ENCODE assay signal across 27 cellular contexts in genomic region chr4:96473246-96473645, GRCh38.
DNase-seq lines count a peak whose midpoint lies in the region; ATAC-seq, FAIRE-seq and TF ChIP-seq lines count a peak whose summit lies in the region.
"Had no signal": no experiment of that assay in that cellular context is flagged by ENCODE, and none has a peak within 500 bp of the region (broad histone marks: within the 10 kb centered on the region; RNA-seq: fewer than 3 reads in every experiment).

No MANE protein-coding gene starts in this region.

- no peak for ATAC-seq in K562
- no peak for ATAC-seq in GM18520 (IDR thresholded peaks at IDR 0.05; ENCODE audit: unreplicated experiment)
- no peak for ATAC-seq in HG03571 (IDR thresholded peaks at IDR 0.05; ENCODE audit: unreplicated experiment)
- ATAC-seq: CD8-positive, alpha-beta T cell had no signal

- H3K27me3 Mint-ChIP-seq in nephron progenitor cell (ENCODE audit: low read depth, poor library complexity), result no peaks in the 10 kb centered on the region
- H3K27me3 Mint-ChIP-seq: B cell had no signal

- no peaks in the 10 kb centered on the region; a peak in 1 of 5 replicates for H3K4me1 ChIP-seq in K562 (replicated peaks in 1 of 2; ENCODE audit: control insufficient read depth in 2 of 2, insufficient read depth in 2 of 2, low read length in 2 of 2)

- no peaks in the 10 kb centered on the region for H3K79me2 ChIP-seq in K562 (ENCODE audit: control insufficient read depth, insufficient read depth, low read length)

- no peaks in the 10 kb centered on the region for H3K9me1 ChIP-seq in K562 (ENCODE audit: control insufficient read depth, insufficient read depth, low read length)

- peak overlapping the region; percentile 36; the same call in 1 of the 3 replicates for H3K27ac ChIP-seq in K562 (ENCODE audit: extremely low read depth, low read depth, low read length)
- H3K27ac ChIP-seq: 22Rv1, C4-2B, HL-60, SK-N-MC had no signal

- peaks cover 49% of the 10 kb centered on the region for H3K9me3 Mint-ChIP-seq in nephron progenitor cell

- TF ChIP-seq RAD21 in K562 (CRISPR knock-in tag; conservative IDR thresholded peaks at IDR 0.05 in 1 of 2, IDR thresholded peaks at IDR 0.05 in 1 of 2), result no peak

- H3K36me3 ChIP-seq in K562 (ENCODE audit: control insufficient read depth, insufficient read depth, low read length), result no peaks in the 10 kb centered on the region

- TF ChIP-seq POLR2A in K562 (conservative IDR thresholded peaks at IDR 0.05), result no peak

- H3K4me3 ChIP-seq in K562, result no peak overlapping the region
- H3K4me3 ChIP-seq: SK-N-MC had no signal

- CTCF ChIA-PET in K562 (lab: Yijun Ruan, JAX; ENCODE audit: low intra/inter-chr PET ratio), result no interaction called here

- no peaks in the 10 kb centered on the region for H3K27me3 ChIP-seq in K562 (ENCODE audit: control insufficient read depth in 2 of 2, insufficient read depth in 2 of 2, low read length in 2 of 2)

- TF ChIP-seq EP300 in K562 (IDR thresholded peaks at IDR 0.05; ENCODE audit: low read length), result no peak

- H3K9ac ChIP-seq in K562 (ENCODE audit: insufficient read depth in 1 of 2, low read depth in 2 of 2, low read length in 2 of 2), result no peak overlapping the region

- peaks cover 18% of the 10 kb centered on the region for H3K36me3 Mint-ChIP-seq in nephron progenitor cell (ENCODE audit: low read depth)
- H3K36me3 Mint-ChIP-seq: CD8-positive, alpha-beta T cell had no signal

- WGBS in K562 (ENCODE audit: insufficient coverage, low coverage, missing lambda C conversion rate), result 0% methylated on average over 1 of the region's 1 CpG

- TF ChIP-seq CTCF in K562 (IDR thresholded peaks at IDR 0.05 in 2 of 3, conservative IDR thresholded peaks at IDR 0.05 in 1 of 3; ENCODE audit: insufficient read depth in 2 of 3, low read depth in 1 of 3, low read length in 3 of 3) (no peak), nephron progenitor cell (IDR thresholded peaks at IDR 0.05) (no peak)

- no TSS peak for BruUV-seq in K562 (replicated peaks; lab: Mats Ljungman, UMichigan)

- in situ Hi-C loops in K562 (cut with MboI), result no loop called here

- no peak overlapping the region for H3K4me2 ChIP-seq in K562 (ENCODE audit: insufficient read depth, low read length)

- peaks cover 28% of the 10 kb centered on the region for H3K4me1 Mint-ChIP-seq in nephron progenitor cell
- H3K4me1 Mint-ChIP-seq: B cell had no signal

- H2AFZ ChIP-seq in K562 (ENCODE audit: low read depth, low read length), result no peak overlapping the region

- FAIRE-seq in K562 (lab: Jason Lieb, UNC), result no peak
- FAIRE-seq: RCC 7860 had no signal

- no peaks in the 10 kb centered on the region for H3K9me3 ChIP-seq in K562 (replicated peaks; ENCODE audit: control insufficient read depth, insufficient read depth, low read depth, low read length)

- intact Hi-C loops in K562 (cut with micrococcal nuclease), result no loop called here

- no peak overlapping the region for H3K4me3 Mint-ChIP-seq in nephron progenitor cell
- H3K4me3 Mint-ChIP-seq: B cell; CD8-positive, alpha-beta T cell; H9; HFFc6 had no signal

- H4K20me1 ChIP-seq in K562 (replicated peaks; ENCODE audit: control insufficient read depth, insufficient read depth, low read length), result no peaks in the 10 kb centered on the region

- POLR2A ChIA-PET in K562 (lab: Yijun Ruan, JAX), result no interaction called here

- H3K27ac Mint-ChIP-seq in nephron progenitor cell, result peak overlapping the region; percentile 78
- H3K27ac Mint-ChIP-seq: B cell; CD8-positive, alpha-beta T cell; HFFc6 had no signal

- peak; percentile 10 for DNase-seq in DMS53 (lab: John Stamatoyannopoulos, UW)
- no peak for DNase-seq in DMS53 treated with DMSO at 0.1 percent for 48 hours (lab: John Stamatoyannopoulos, UW; ENCODE audit: unreplicated experiment)
- DNase-seq in LHCN-M2 (ENCODE audit: low read depth), result peak; percentile 36
- DNase-seq in K562 (ENCODE audit: extremely low read depth in 1 of 4, low spot score in 3 of 4), result peak in 1 of 4 experiments; percentile 4
- no peak for DNase-seq in nephron progenitor cell
- DNase-seq in HT-29 (ENCODE audit: low spot score), result no peak
- DNase-seq: CD8-positive, alpha-beta T cell; DMS153; H9; HFFc6; Kasumi-1; MV-4-11; NCI-H1105; NCI-H1436 treated with DMSO at 0.1 percent for 48 hours; NCI-H187 treated with DMSO at 0.1 percent for 48 hours; NCI-H2107; NCI-H510A; NCI-H69; SIG-M5 had no signal

TF ChIP-seq in K562, 482 proteins besides CTCF, POLR2A, EP300 and RAD21 (continues in another document):
- TF ChIP-seq PHF8 (IDR thresholded peaks at IDR 0.05; ENCODE audit: borderline replicate concordance, low read length) (no peak), HMGN3 (IDR thresholded peaks at IDR 0.05; ENCODE audit: borderline replicate concordance, extremely low read depth, insufficient read length, low read depth, low read length) (no peak), NFE2 (IDR thresholded peaks at IDR 0.05; ENCODE audit: low read depth) (0 out of 2 replicates have a peak, but pooled peaks have one; percentile 27), JUND (IDR thresholded peaks at IDR 0.05; ENCODE audit: borderline replicate concordance, low read depth, low read length) (no peak), JUND (tag; IDR thresholded peaks at IDR 0.05; ENCODE audit: borderline replicate concordance, low read depth, low read length) (no peak), POLR2H (tag; IDR thresholded peaks at IDR 0.05; ENCODE audit: low read depth) (no peak), BMI1 (IDR thresholded peaks at IDR 0.05; ENCODE audit: low read length) (no peak), TCF3 (CRISPR knock-in tag; IDR thresholded peaks at IDR 0.05) (0 out of 2 replicates have a peak, but pooled peaks have one; percentile 11), MAFG (tag; conservative IDR thresholded peaks at IDR 0.05) (peak; percentile 32; the same call in 1 of the 2 replicates), ZNF184 (CRISPR knock-in tag; IDR thresholded peaks at IDR 0.05) (no peak), DMBX1 (CRISPR knock-in tag; IDR thresholded peaks at IDR 0.05; ENCODE audit: borderline replicate concordance) (no peak), CEBPZ (IDR thresholded peaks at IDR 0.05; ENCODE audit: borderline replicate concordance, low read depth, low read length) (no peak), JUN (IDR thresholded peaks at IDR 0.05; ENCODE audit: borderline replicate concordance, low read depth, low read length) (no peak), JUN (CRISPR knock-in tag; IDR thresholded peaks at IDR 0.05; ENCODE audit: borderline replicate concordance) (no peak), ZNF277 (CRISPR knock-in tag; IDR thresholded peaks at IDR 0.05; ENCODE audit: borderline replicate concordance) (no peak), ZNF444 (CRISPR knock-in tag; IDR thresholded peaks at IDR 0.05) (no peak), CEBPG (CRISPR knock-in tag; IDR thresholded peaks at IDR 0.05) (peak; percentile 33; the same call in 1 of the 2 replicates), CEBPG (tag; conservative IDR thresholded peaks at IDR 0.05 in 1 of 2, IDR thresholded peaks at IDR 0.05 in 1 of 2) (no peak), ZNF408 (CRISPR knock-in tag; IDR thresholded peaks at IDR 0.05; ENCODE audit: low read depth) (no peak), SLC30A9 (CRISPR knock-in tag; IDR thresholded peaks at IDR 0.05) (no peak), NCOA2 (IDR thresholded peaks at IDR 0.05; ENCODE audit: partially characterized antibody in 2 of 2) (no peak), IFI16 (CRISPR knock-in tag; IDR thresholded peaks at IDR 0.05) (no peak), FOXK2 (conservative IDR thresholded peaks at IDR 0.05 in 1 of 2, IDR thresholded peaks at IDR 0.05 in 1 of 2; ENCODE audit: low read depth in 2 of 2) (no peak)
- TF ChIP-seq, protein P1, sequence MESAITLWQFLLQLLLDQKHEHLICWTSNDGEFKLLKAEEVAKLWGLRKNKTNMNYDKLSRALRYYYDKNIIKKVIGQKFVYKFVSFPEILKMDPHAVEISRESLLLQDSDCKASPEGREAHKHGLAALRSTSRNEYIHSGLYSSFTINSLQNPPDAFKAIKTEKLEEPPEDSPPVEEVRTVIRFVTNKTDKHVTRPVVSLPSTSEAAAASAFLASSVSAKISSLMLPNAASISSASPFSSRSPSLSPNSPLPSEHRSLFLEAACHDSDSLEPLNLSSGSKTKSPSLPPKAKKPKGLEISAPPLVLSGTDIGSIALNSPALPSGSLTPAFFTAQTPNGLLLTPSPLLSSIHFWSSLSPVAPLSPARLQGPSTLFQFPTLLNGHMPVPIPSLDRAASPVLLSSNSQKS (CRISPR knock-in tag; IDR thresholded peaks at IDR 0.05), result no peak

Comparison
In these comparisons a context has a peak if more than half of its experiments do, and no peak if none do; other contexts are left out.
1. DNase-seq: peak in DMS53 (single experiment) and LHCN-M2 (single experiment); none in DMS53 treated with DMSO at 0.1 percent for 48 hours (single experiment), nephron progenitor cell (single experiment) and HT-29 (single experiment).